ENCODE assay signal across 9 cellular contexts in genomic region chr2:119228136-119228535, GRCh38.
"Had no signal": no experiment of that assay in that cellular context is flagged by ENCODE, and none has a peak within 500 bp of the region (broad histone marks: within the 10 kb centered on the region; RNA-seq: fewer than 3 reads in every experiment).

No MANE protein-coding gene starts in this region.

- H3K36me3 ChIP-seq: HAP-1 had no signal

- H2AFZ ChIP-seq: GM23248, GM23338 had no signal

- DNase-seq: GM23248, GOT3, H7, H9, HCEC 1CT, HFFc6 had no signal

- ATAC-seq: GM23338, HCT116 had no signal

- H3K27ac ChIP-seq: GM23248 had no signal

- H3K4me1 ChIP-seq: HAP-1 had no signal

- H3K4me2 ChIP-seq: GM23338 had no signal

- H3K9ac ChIP-seq: GM23248 had no signal

- H3K4me3 ChIP-seq: GM23248, GM23338, HAP-1 had no signal

- H3K9me3 ChIP-seq: HAP-1 had no signal
